In the genomic region with DNA sequence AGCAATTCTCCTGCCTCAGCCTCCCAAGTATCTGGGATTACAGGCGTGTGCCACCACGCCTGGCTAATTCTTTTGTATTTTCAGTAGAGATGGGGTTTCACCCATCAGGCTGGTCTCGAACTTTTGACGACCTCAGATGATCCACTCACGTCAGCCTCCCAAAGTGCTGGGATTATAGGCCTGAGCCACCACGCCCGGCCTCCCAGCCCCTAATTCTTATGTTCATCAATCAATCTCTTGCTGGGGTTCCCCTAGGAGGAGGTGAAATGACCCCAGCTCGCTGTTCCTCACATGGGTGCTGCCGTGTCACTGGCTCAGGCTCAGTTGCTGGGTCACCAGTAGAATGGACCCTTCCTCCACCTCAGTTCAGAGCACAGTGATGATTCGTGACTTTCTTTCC, we compare ENCODE assay signal across 19 cellular contexts. TPM values are rescaled to one million over a fixed set of nuclear protein-coding genes. Genes with fewer than 3 reads are reported as not detected.
"Had no signal": no experiment of that assay in that cellular context is flagged by ENCODE, and none has a peak within 500 bp of the region (broad histone marks: within the 10 kb centered on the region; RNA-seq: fewer than 3 reads in every experiment).

A gene (plus strand): TSS at position 301 of the 400 bp plus-strand sequence.

RNA-seq across cellular contexts. Expression of the gene that starts here (rescaled TPM):
- total RNA-seq: activated naive CD4-positive, alpha-beta T cell treated with anti-CD3 and anti-CD28 coated beads for 36 hours; activated naive CD4-positive, alpha-beta T cell treated with anti-CD3 and anti-CD28 coated beads, Interleukin-2, amount 50 U/mL, for 72 hours; activated naive CD8-positive, alpha-beta T cell treated with anti-CD3 and anti-CD28 coated beads for 36 hours; activated naive CD8-positive, alpha-beta T cell treated with anti-CD3 and anti-CD28 coated beads, Interleukin-2, amount 10 ng/mL, durations not matched to agents 7 days and 5 days; activated T-cell treated with anti-CD3 and anti-CD28 coated beads, Interleukin-2, amount 50 U/mL, for 4 hours; activated T-cell treated with anti-CD3 and anti-CD28 coated beads, Interleukin-2, amount 50 U/mL, for 72 hours; activated T-helper 1 cell treated with anti-CD3 and anti-CD28 coated beads, Interleukin-12 subunit alpha, Interleukin-12 subunit beta, Interleukin-2, Interleukin-4 antibody, amounts not matched to agents 30 ng/mL and 10 ng/mL and 1 ng/mL, durations not matched to agents 14 hours and 24 hours and 36 hours; activated T-helper 17 cell treated with anti-CD3 and anti-CD28 coated beads, Interleukin-2, amount 50 U/mL, for 72 hours; activated T-helper 2 cell treated with anti-CD3 and anti-CD28 coated beads, Interferon-gamma antibody, Interleukin-2, Interleukin-4, amounts not matched to agents 10 μg/mL and 5 μg/mL and 100 μg/mL, durations not matched to agents 14 hours and 24 hours and 36 hours; adrenal gland; aorta; ascending aorta; astrocyte; body of pancreas; breast epithelium; bronchial epithelial cell; cardiac muscle cell; cardiac septum; cerebellum had no signal
- polyA plus RNA-seq: adrenal gland, aorta, cardiac muscle cell had no signal
